In genomic region chr18:58528011-58528367, GRCh38 we compare ENCODE assay signal across 2 cellular contexts.
TF ChIP-seq lines count a peak whose summit lies in the region.

No MANE protein-coding gene starts in this region.

TF ChIP-seq in A549, 52 proteins besides CTCF, POLR2A, EP300 and RAD21 (continued from another document):
- TF ChIP-seq, protein P1, sequence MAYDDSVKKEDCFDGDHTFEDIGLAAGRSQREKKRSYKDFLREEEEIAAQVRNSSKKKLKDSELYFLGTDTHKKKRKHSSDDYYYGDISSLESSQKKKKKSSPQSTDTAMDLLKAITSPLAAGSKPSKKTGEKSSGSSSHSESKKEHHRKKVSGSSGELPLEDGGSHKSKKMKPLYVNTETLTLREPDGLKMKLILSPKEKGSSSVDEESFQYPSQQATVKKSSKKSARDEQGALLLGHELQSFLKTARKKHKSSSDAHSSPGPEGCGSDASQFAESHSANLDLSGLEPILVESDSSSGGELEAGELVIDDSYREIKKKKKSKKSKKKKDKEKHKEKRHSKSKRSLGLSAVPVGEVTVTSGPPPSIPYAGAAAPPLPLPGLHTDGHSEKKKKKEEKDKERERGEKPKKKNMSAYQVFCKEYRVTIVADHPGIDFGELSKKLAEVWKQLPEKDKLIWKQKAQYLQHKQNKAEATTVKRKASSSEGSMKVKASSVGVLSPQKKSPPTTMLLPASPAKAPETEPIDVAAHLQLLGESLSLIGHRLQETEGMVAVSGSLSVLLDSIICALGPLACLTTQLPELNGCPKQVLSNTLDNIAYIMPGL (CRISPR knock-in tag; IDR thresholded peaks at IDR 0.05; ENCODE audit: borderline replicate concordance), result no peak
- TF ChIP-seq HDAC2 (IDR thresholded peaks at IDR 0.05), result no peak
- TF ChIP-seq REST (IDR thresholded peaks at IDR 0.05), result no peak
- no peak for TF ChIP-seq JUN (IDR thresholded peaks at IDR 0.05)
- TF ChIP-seq, protein P2, sequence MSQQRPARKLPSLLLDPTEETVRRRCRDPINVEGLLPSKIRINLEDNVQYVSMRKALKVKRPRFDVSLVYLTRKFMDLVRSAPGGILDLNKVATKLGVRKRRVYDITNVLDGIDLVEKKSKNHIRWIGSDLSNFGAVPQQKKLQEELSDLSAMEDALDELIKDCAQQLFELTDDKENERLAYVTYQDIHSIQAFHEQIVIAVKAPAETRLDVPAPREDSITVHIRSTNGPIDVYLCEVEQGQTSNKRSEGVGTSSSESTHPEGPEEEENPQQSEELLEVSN (IDR thresholded peaks at IDR 0.05; ENCODE audit: borderline replicate concordance, low read depth), result no peak
- TF ChIP-seq BCL3 (IDR thresholded peaks at IDR 0.05), result no peak
- no peak for TF ChIP-seq TP53 (CRISPR knock-in tag; IDR thresholded peaks at IDR 0.05)
- no peak for TF ChIP-seq PBX3 (IDR thresholded peaks at IDR 0.05)
- TF ChIP-seq CBX2 (IDR thresholded peaks at IDR 0.05; ENCODE audit: borderline replicate concordance, low read depth), result no peak
- no peak for TF ChIP-seq NFE2L2 (conservative IDR thresholded peaks at IDR 0.05; ENCODE audit: low read length)
- TF ChIP-seq, protein P3, sequence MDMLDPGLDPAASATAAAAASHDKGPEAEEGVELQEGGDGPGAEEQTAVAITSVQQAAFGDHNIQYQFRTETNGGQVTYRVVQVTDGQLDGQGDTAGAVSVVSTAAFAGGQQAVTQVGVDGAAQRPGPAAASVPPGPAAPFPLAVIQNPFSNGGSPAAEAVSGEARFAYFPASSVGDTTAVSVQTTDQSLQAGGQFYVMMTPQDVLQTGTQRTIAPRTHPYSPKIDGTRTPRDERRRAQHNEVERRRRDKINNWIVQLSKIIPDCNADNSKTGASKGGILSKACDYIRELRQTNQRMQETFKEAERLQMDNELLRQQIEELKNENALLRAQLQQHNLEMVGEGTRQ (IDR thresholded peaks at IDR 0.05), result no peak
- no peak for TF ChIP-seq CBX8 (IDR thresholded peaks at IDR 0.05)
- TF ChIP-seq ESRRA (IDR thresholded peaks at IDR 0.05; ENCODE audit: borderline replicate concordance, low read length), result no peak

TF ChIP-seq in HEK293T, 16 proteins besides CTCF, POLR2A, EP300 and RAD21 (continued from another document):
- TF ChIP-seq, protein P4, sequence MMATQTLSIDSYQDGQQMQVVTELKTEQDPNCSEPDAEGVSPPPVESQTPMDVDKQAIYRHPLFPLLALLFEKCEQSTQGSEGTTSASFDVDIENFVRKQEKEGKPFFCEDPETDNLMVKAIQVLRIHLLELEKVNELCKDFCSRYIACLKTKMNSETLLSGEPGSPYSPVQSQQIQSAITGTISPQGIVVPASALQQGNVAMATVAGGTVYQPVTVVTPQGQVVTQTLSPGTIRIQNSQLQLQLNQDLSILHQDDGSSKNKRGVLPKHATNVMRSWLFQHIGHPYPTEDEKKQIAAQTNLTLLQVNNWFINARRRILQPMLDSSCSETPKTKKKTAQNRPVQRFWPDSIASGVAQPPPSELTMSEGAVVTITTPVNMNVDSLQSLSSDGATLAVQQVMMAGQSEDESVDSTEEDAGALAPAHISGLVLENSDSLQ (IDR thresholded peaks at IDR 0.05), result no peak
- TF ChIP-seq TARDBP (IDR thresholded peaks at IDR 0.05) (no peak), CTBP1 (IDR thresholded peaks at IDR 0.05; ENCODE audit: borderline replicate concordance) (no peak)
TF ChIP-seq in HEK293T: peak in this region for 0.
